ENCODE assay signal across 8 cellular contexts in genomic region chr16:87487361-87487924, GRCh38. TPM values are rescaled to one million over a fixed set of nuclear protein-coding genes. Genes with fewer than 3 reads are reported as not detected.
DNase-seq lines count a peak whose midpoint lies in the region; ATAC-seq and TF ChIP-seq lines count a peak whose summit lies in the region.

No MANE protein-coding gene starts in this region.

- no peaks in the 10 kb centered on the region for H3K27me3 Mint-ChIP-seq in neural crest cell (ENCODE audit: low read depth)

- no peak for ATAC-seq in GM21447 (IDR thresholded peaks at IDR 0.05; ENCODE audit: unreplicated experiment)

- peak; percentile 75 for DNase-seq in H7
- peak; percentile 86 to 91 for DNase-seq in NCI-H526 (lab: John Stamatoyannopoulos, UW)
- DNase-seq in epithelial cell of prostate (ENCODE audit: low read depth, low spot score) = peak; percentile 53
- DNase-seq in neural crest cell (ENCODE audit: low read depth, low spot score) = no peak
- DNase-seq in iPS-NIHi7 (ENCODE audit: extremely low spot score) = no peak
- no peak for DNase-seq in middle frontal gyrus (ENCODE audit: extremely low spot score, low spot score)
- no peak for DNase-seq in GDM1 (lab: John Stamatoyannopoulos, UW)

- TF ChIP-seq CTCF in neural crest cell (conservative IDR thresholded peaks at IDR 0.05) = no peak

- H3K27ac ChIP-seq in epithelial cell of prostate = no peak overlapping the region

- H3K4me1 Mint-ChIP-seq in neural crest cell = peaks cover 52% of the 10 kb centered on the region

- no peaks in the 10 kb centered on the region for H3K9me3 Mint-ChIP-seq in neural crest cell

- H3K4me3 ChIP-seq in H7 (ENCODE audit: insufficient read depth, low read depth, low read length) = peak overlapping the region; percentile 30

- peak overlapping the region; percentile 80 for H3K4me3 Mint-ChIP-seq in neural crest cell

- H3K36me3 ChIP-seq in H7 (replicated peaks; ENCODE audit: control insufficient read depth, insufficient read depth, low read length) = no peaks in the 10 kb centered on the region; the same call in 1 of the 2 replicates

- H3K27me3 ChIP-seq in H7 (ENCODE audit: control insufficient read depth, insufficient read depth, low read length) = peaks cover 2% of the 10 kb centered on the region; the same call in 1 of the 2 replicates

- peaks cover 2% of the 10 kb centered on the region for H3K36me3 Mint-ChIP-seq in neural crest cell (ENCODE audit: low read depth)

- no peak overlapping the region for H3K27ac Mint-ChIP-seq in neural crest cell (ENCODE audit: unreplicated experiment)

RNA-seq across cellular contexts. Expression of gene ZCCHC14, which starts 5.4 kb away (rescaled TPM):
- 12.2 and 13.3 TPM in 2 replicates for total RNA-seq in H7 (2014; rRNA removed; shearing (Covaris generic))
- 45.5 and 46.9 TPM in 2 replicates for total RNA-seq in neural crest cell

Comparison
In these comparisons a context has a peak if more than half of its experiments do, and no peak if none do; other contexts are left out.
1. DNase-seq: peak in H7 (single experiment), NCI-H526 (2 of 2) and epithelial cell of prostate (single experiment); none in neural crest cell (single experiment), iPS-NIHi7 (single experiment), middle frontal gyrus (single experiment) and GDM1 (single experiment).